1 cellular context compared by ENCODE assay signal in genomic region chr17:3763777-3764170, GRCh38.
A peak's percentile ranks its signal among the peaks of the same experiment; 100 is the strongest.
TF ChIP-seq lines count a peak whose summit lies in the region.

No MANE protein-coding gene starts in this region.

TF ChIP-seq in HepG2, 621 proteins besides CTCF, POLR2A, EP300 and RAD21:
- TF ChIP-seq ZNF350 (CRISPR knock-in tag; IDR thresholded peaks at IDR 0.05; ENCODE audit: borderline replicate concordance, low read depth) (no peak), ZNF652 (CRISPR knock-in tag; IDR thresholded peaks at IDR 0.05; ENCODE audit: borderline replicate concordance, low read depth) (peak; percentile 84)
